In the genomic region with DNA sequence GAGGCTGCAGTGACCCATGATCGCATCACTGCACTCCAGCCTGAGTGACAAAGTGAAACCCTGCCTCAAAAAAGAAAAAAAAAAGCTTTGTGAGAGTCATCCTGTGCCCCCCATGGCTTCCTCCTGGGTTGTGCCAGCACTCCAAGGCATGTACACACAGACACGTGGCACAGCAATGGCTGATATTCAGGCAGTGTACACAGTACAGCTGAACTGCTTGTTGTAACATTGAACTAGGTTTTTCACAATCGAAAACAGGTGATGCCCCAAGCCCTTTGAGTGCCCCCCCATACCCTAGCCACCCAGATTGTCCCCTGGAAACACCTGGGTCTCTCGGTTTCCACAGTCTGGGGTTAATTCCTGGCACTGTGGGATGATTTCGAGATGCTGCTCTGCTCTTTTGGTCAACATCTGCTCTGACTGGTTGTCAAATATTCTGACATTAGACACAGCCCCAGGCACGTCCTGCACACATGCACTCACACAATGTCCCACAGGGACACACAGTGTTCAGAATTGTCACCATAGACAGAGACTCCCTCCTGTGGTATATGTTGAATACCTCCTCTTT, we compare ENCODE assay signal across 13 cellular contexts. TPM values are rescaled to one million over a fixed set of nuclear protein-coding genes. Genes with fewer than 3 reads are reported as not detected.
DNase-seq lines count a peak whose midpoint lies in the region; ATAC-seq, FAIRE-seq and TF ChIP-seq lines count a peak whose summit lies in the region.
"Had no signal": no experiment of that assay in that cellular context is flagged by ENCODE, and none has a peak within 500 bp of the region (broad histone marks: within the 10 kb centered on the region; RNA-seq: fewer than 3 reads in every experiment).

No MANE protein-coding gene starts in this region.

- peak; percentile 71 for FAIRE-seq in GM18507 (lab: Jason Lieb, UNC)

- TF ChIP-seq CTCF in testis (IDR thresholded peaks at IDR 0.05): no peak

- 72 to 85% methylated on average over 6 of the region's 6 CpGs for WGBS in testis, 2 donors

- no peak overlapping the region for H3K27ac ChIP-seq in substantia nigra (ENCODE audit: low read depth, low read length, poor library complexity, severe bottlenecking)
- no peak overlapping the region for H3K27ac ChIP-seq in testis

- H3K27me3 ChIP-seq in testis: no peaks in the 10 kb centered on the region

- intact Hi-C loops in testis (cut with DNase I; ENCODE audit: low total_unique reads): no loop called here

- ATAC-seq in GM21381 (IDR thresholded peaks at IDR 0.05; ENCODE audit: unreplicated experiment) (peak; percentile 63), HG03196 (IDR thresholded peaks at IDR 0.05; ENCODE audit: unreplicated experiment) (peak; percentile 50), esophagus mucosa (peak; percentile 6), HG03571 (IDR thresholded peaks at IDR 0.05; ENCODE audit: unreplicated experiment) (no peak), HG03469 (IDR thresholded peaks at IDR 0.05; ENCODE audit: unreplicated experiment) (no peak)

- no peaks in the 10 kb centered on the region for H3K36me3 ChIP-seq in testis (ENCODE audit: low read depth, missing control alignments)

- no peak for TF ChIP-seq POLR2A in testis (IDR thresholded peaks at IDR 0.05)

- DNase-seq in GM18507 (ENCODE audit: extremely low spot score, insufficient read length, low read depth): no peak
- no peak for DNase-seq in substantia nigra (lab: John Stamatoyannopoulos, UW)
- DNase-seq in testis: no peak
- DNase-seq: MV-4-11; NCI-H82; stimulated activated CD4-positive, alpha-beta T cell treated with anti-CD3 and anti-CD28 coated beads, Interleukin-12 subunit alpha, Interleukin-12 subunit beta, amount 100 ng/mL, for 4 hours; T-helper 1 cell had no signal

- H3K4me3 ChIP-seq in testis: no peak overlapping the region

- H3K4me1 ChIP-seq in testis: no peaks in the 10 kb centered on the region

- no peaks in the 10 kb centered on the region for H3K9me3 ChIP-seq in testis

RNA-seq across cellular contexts. Expression of gene SPINK4, which starts 9.2 kb away (rescaled TPM):
- not detected for total RNA-seq in esophagus mucosa
- total RNA-seq in testis: not detected
- not detected for polyA plus RNA-seq in testis (ENCODE audit: insufficient read depth, low read depth, low replicate concordance)
- polyA plus RNA-seq: esophagus had no signal

RNA-seq across cellular contexts. Expression of gene BAG1, which starts 15.3 kb away (rescaled TPM):
- total RNA-seq in esophagus mucosa (95.3 TPM), testis (100 to 1,000 TPM in 1 of 2 donors, 10 to 100 TPM in 1; 96.6 to 147 TPM)
- 203 TPM for polyA plus RNA-seq in testis (ENCODE audit: insufficient read depth, low read depth, low replicate concordance)

RNA-seq across cellular contexts. Expression of gene CHMP5, which starts 15.7 kb away (rescaled TPM):
- total RNA-seq in esophagus mucosa: 46.6 TPM
- 10 to 100 TPM; 53.2 to 57.0 TPM for total RNA-seq in testis
- polyA plus RNA-seq in testis (ENCODE audit: insufficient read depth, low read depth, low replicate concordance): 84.1 TPM

RNA-seq across cellular contexts. Expression of gene NFX1, which starts 41.1 kb away (rescaled TPM):
- 26.6 TPM for total RNA-seq in esophagus mucosa
- 10 to 100 TPM; 46.7 to 48.6 TPM for total RNA-seq in testis
- 30.0 TPM for polyA plus RNA-seq in testis (ENCODE audit: insufficient read depth, low read depth, low replicate concordance)

Comparison
In these comparisons a context has a peak if more than half of its experiments do, and no peak if none do; other contexts are left out.
1. ATAC-seq: peak in GM21381 (single experiment), HG03196 (single experiment) and esophagus mucosa (single experiment); none in HG03571 (single experiment) and HG03469 (single experiment).